Comparison of ENCODE assay signal across 24 cellular contexts in the genomic region with DNA sequence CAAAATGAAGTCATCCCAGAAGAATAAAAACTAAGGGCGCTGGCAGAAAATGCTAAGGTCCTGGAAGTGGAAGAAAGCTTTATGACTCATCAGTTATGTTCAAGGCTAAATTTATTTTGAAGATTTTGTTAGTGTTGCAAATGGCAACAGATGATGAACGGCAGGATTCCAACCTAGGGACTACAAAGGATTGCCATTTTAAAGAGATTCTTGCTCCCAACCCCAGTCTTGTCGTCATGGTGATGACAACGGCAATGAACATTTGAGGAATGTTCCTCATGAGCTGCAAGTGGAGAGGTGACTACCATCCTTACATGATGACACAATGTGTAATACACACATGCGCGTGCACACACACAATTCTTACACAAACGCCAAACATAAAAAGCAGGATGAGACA. TPM values are rescaled to one million over a fixed set of nuclear protein-coding genes. Genes with fewer than 3 reads are reported as not detected.
A peak's percentile ranks its signal among the peaks of the same experiment; 100 is the strongest.
DNase-seq lines count a peak whose midpoint lies in the region; ATAC-seq, FAIRE-seq and TF ChIP-seq lines count a peak whose summit lies in the region.
"Had no signal": no experiment of that assay in that cellular context is flagged by ENCODE, and none has a peak within 500 bp of the region (broad histone marks: within the 10 kb centered on the region; RNA-seq: fewer than 3 reads in every experiment).

No MANE protein-coding gene starts in this region.

- CTCF ChIA-PET in K562 (lab: Yijun Ruan, JAX; ENCODE audit: low intra/inter-chr PET ratio), result no interaction called here

- in situ Hi-C loops in K562 (cut with MboI), result no loop called here

- POLR2A ChIA-PET in K562 (lab: Yijun Ruan, JAX), result no interaction called here

- no peak overlapping the region for H2AFZ ChIP-seq in K562 (ENCODE audit: low read depth, low read length)
- H2AFZ ChIP-seq: PC-9 had no signal

- TF ChIP-seq EP300 in K562 (IDR thresholded peaks at IDR 0.05; ENCODE audit: low read length), result no peak

- no peak for TF ChIP-seq RAD21 in K562 (CRISPR knock-in tag; conservative IDR thresholded peaks at IDR 0.05 in 1 of 2, IDR thresholded peaks at IDR 0.05 in 1 of 2)

- no TSS peak for BruUV-seq in K562 (replicated peaks; lab: Mats Ljungman, UMichigan)

- no peaks in the 10 kb centered on the region for H3K36me3 ChIP-seq in K562 (ENCODE audit: control insufficient read depth, insufficient read depth, low read length)
- H3K36me3 ChIP-seq: cardiac muscle cell, uterus had no signal

- H3K9me3 ChIP-seq in K562 (replicated peaks; ENCODE audit: control insufficient read depth, insufficient read depth, low read depth, low read length), result no peaks in the 10 kb centered on the region
- H3K9me3 ChIP-seq: uterus had no signal

- intact Hi-C loops in K562 (cut with micrococcal nuclease), result no loop called here

- FAIRE-seq in K562 (lab: Jason Lieb, UNC), result no peak
- FAIRE-seq in H54 (lab: Jason Lieb, UNC), result no peak
- FAIRE-seq: GM12878, HTR-8/SVneo had no signal

- no peak overlapping the region for H3K9ac ChIP-seq in K562 (ENCODE audit: insufficient read depth in 1 of 2, low read depth in 2 of 2, low read length in 2 of 2)

- no peaks in the 10 kb centered on the region for H3K27me3 ChIP-seq in K562 (ENCODE audit: control insufficient read depth in 2 of 2, insufficient read depth in 2 of 2, low read length in 2 of 2)
- H3K27me3 ChIP-seq: cardiac muscle cell, uterus had no signal

- TF ChIP-seq CTCF in K562 (IDR thresholded peaks at IDR 0.05 in 2 of 3, conservative IDR thresholded peaks at IDR 0.05 in 1 of 3; ENCODE audit: insufficient read depth in 2 of 3, low read depth in 1 of 3, low read length in 3 of 3) (no peak), GM20000 (IDR thresholded peaks at IDR 0.05; ENCODE audit: extremely low read depth, missing control alignments) (no peak)

- no peak overlapping the region for H3K4me3 ChIP-seq in K562
- H3K4me3 ChIP-seq: cardiac muscle cell, GM12878, PC-9, uterus had no signal

- no peaks in the 10 kb centered on the region for H3K9me1 ChIP-seq in K562 (ENCODE audit: control insufficient read depth, insufficient read depth, low read length)

- no peaks in the 10 kb centered on the region for H3K79me2 ChIP-seq in K562 (ENCODE audit: control insufficient read depth, insufficient read depth, low read length)

- no peak for TF ChIP-seq POLR2A in K562 (conservative IDR thresholded peaks at IDR 0.05)
- no peak for TF ChIP-seq POLR2A in H54 (IDR thresholded peaks at IDR 0.05; ENCODE audit: low read depth, low read length)

- H4K20me1 ChIP-seq in K562 (replicated peaks; ENCODE audit: control insufficient read depth, insufficient read depth, low read length), result no peaks in the 10 kb centered on the region

- ATAC-seq in K562, result no peak
- ATAC-seq: GM12878; naive thymus-derived CD4-positive, alpha-beta T cell; stimulated activated naive CD8-positive, alpha-beta T cell treated with anti-CD3 and anti-CD28 coated beads, Interleukin-15, amount 100 ng/mL, for 72 hours had no signal

- no peak overlapping the region for H3K4me2 ChIP-seq in K562 (ENCODE audit: insufficient read depth, low read length)
- H3K4me2 ChIP-seq: PC-9 had no signal

- H3K27ac ChIP-seq in K562 (ENCODE audit: extremely low read depth, low read depth, low read length), result no peak overlapping the region
- H3K27ac ChIP-seq: cardiac muscle cell, PC-9, uterus had no signal

- H3K4me1 ChIP-seq in K562 (replicated peaks in 1 of 2; ENCODE audit: control insufficient read depth in 2 of 2, insufficient read depth in 2 of 2, low read length in 2 of 2), result no peaks in the 10 kb centered on the region
- H3K4me1 ChIP-seq: uterus had no signal

- DNase-seq in AG08396 (ENCODE audit: low spot score) (peak; percentile 20), H4 (ENCODE audit: low spot score) (peak; percentile 9), K562 (ENCODE audit: extremely low read depth in 1 of 4, low spot score in 3 of 4) (no peak), islet precursor cell (peak; percentile 53), GM20000 (ENCODE audit: low spot score) (no peak), foreskin melanocyte (no peak), H54 (ENCODE audit: insufficient read length, low spot score) (no peak)
- no peak for DNase-seq in activated CD4-positive, alpha-beta T cell treated with anti-CD3 and anti-CD28 coated beads for 48 hours
- DNase-seq: activated CD4-positive, alpha-beta T cell treated with anti-CD3 and anti-CD28 coated beads, Interleukin-2, amount 50 U/mL, for 1 hour; activated naive CD4-positive, alpha-beta T cell treated with anti-CD3 and anti-CD28 coated beads for 36 hours; activated T-cell treated with anti-CD3 and anti-CD28 coated beads for 4 hours; COR-L47; effector CD8-positive, alpha-beta T cell; H9; naive thymus-derived CD4-positive, alpha-beta T cell; NCI-H2081 treated with DMSO at 0.1 percent for 48 hours; PC-9; stimulated activated naive CD8-positive, alpha-beta T cell treated with anti-CD3 and anti-CD28 coated beads, Interleukin-15, amount 100 ng/mL, for 72 hours; uterus had no signal

- 62% methylated on average over 7 of the region's 7 CpGs for WGBS in K562 (ENCODE audit: insufficient coverage, low coverage, missing lambda C conversion rate)

TF ChIP-seq in K562, 482 proteins besides CTCF, POLR2A, EP300 and RAD21:
- TF ChIP-seq, protein P1, sequence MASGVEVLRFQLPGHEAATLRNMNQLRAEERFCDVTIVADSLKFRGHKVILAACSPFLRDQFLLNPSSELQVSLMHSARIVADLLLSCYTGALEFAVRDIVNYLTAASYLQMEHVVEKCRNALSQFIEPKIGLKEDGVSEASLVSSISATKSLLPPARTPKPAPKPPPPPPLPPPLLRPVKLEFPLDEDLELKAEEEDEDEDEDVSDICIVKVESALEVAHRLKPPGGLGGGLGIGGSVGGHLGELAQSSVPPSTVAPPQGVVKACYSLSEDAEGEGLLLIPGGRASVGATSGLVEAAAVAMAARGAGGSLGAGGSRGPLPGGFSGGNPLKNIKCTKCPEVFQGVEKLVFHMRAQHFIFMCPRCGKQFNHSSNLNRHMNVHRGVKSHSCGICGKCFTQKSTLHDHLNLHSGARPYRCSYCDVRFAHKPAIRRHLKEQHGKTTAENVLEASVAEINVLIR (CRISPR knock-in tag; IDR thresholded peaks at IDR 0.05), result no peak
- TF ChIP-seq, protein P2, sequence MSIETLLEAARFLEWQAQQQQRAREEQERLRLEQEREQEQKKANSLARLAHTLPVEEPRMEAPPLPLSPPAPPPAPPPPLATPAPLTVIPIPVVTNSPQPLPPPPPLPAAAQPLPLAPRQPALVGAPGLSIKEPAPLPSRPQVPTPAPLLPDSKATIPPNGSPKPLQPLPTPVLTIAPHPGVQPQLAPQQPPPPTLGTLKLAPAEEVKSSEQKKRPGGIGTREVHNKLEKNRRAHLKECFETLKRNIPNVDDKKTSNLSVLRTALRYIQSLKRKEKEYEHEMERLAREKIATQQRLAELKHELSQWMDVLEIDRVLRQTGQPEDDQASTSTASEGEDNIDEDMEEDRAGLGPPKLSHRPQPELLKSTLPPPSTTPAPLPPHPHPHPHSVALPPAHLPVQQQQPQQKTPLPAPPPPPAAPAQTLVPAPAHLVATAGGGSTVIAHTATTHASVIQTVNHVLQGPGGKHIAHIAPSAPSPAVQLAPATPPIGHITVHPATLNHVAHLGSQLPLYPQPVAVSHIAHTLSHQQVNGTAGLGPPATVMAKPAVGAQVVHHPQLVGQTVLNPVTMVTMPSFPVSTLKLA (conservative IDR thresholded peaks at IDR 0.05), result no peak
- TF ChIP-seq RFX1 (IDR thresholded peaks at IDR 0.05) (peak; percentile 16; the same call in 1 of the 2 replicates), CEBPG (CRISPR knock-in tag; IDR thresholded peaks at IDR 0.05) (no peak), CEBPG (tag; conservative IDR thresholded peaks at IDR 0.05 in 1 of 2, IDR thresholded peaks at IDR 0.05 in 1 of 2) (0 out of 4 replicates have a peak, but pooled peaks of 1 of the 2 experiments have one; percentile 15)
TF ChIP-seq in K562: peak in this region for 2.

RNA-seq across cellular contexts. Expression of a gene that starts 54.4 kb away (rescaled TPM):
- not detected in 2 replicates for total RNA-seq in H4 (2014; rRNA removed; shearing (Covaris generic))
- not detected in 2 replicates for total RNA-seq in K562 (2011; cell fraction: chromatin; rRNA removed; ENCODE audit: low replicate concordance)
- total RNA-seq in K562 (2011; cell fraction: nucleolus; rRNA removed), result not detected in 2 replicates
- total RNA-seq in K562 (2011; cell fraction: nucleoplasm; rRNA removed), result not detected in 2 replicates
- total RNA-seq in K562 (2014; rRNA removed), result not detected in 2 replicates
- not detected in 2 replicates for total RNA-seq in K562 (2014; rRNA removed; fragmentation: Illumina TruSeq; extraction: Trizol)
- not detected in 2 replicates for total RNA-seq in K562 (2015; rRNA removed; fragmentation: Illumina TruSeq; extraction: Trizol)
- not detected in 2 replicates for total RNA-seq in K562 (2021)
- not detected in 2 replicates for polyA plus RNA-seq in K562 (2011; rRNA removed)
- polyA plus RNA-seq in K562 (2011; cell fraction: cytosol; rRNA removed), result not detected in 2 replicates
- polyA plus RNA-seq in K562 (2011; cell fraction: nucleus; rRNA removed), result not detected in 2 replicates
- polyA plus RNA-seq in K562 (2012), result not detected in 2 replicates
- polyA plus RNA-seq in K562 (2014; fragmentation: Illumina TruSeq; extraction: Trizol), result not detected in 2 replicates
- not detected for polyA plus RNA-seq in K562 (2014; fragmentation: Nextera tagmentation; extraction: Ambion mirVana)
- not detected in 2 replicates for polyA plus RNA-seq in K562 (2014; rRNA removed)
- polyA minus RNA-seq in K562 (2011; rRNA and poly(A)+ RNA removed), result not detected in 2 replicates
- not detected in 2 replicates for polyA minus RNA-seq in K562 (2011; cell fraction: cytosol; rRNA and poly(A)+ RNA removed)
- not detected in 2 replicates for polyA minus RNA-seq in K562 (2011; cell fraction: nucleus; rRNA and poly(A)+ RNA removed)
- total RNA-seq: activated naive CD4-positive, alpha-beta T cell treated with anti-CD3 and anti-CD28 coated beads for 36 hours; cardiac muscle cell; GM12878; H9; lower leg skin; MCF 10A; naive thymus-derived CD4-positive, alpha-beta T cell; PC-9; uterus had no signal
- polyA plus RNA-seq: cardiac muscle cell; GM12878; naive thymus-derived CD4-positive, alpha-beta T cell had no signal

Comparison
In these comparisons a context has a peak if more than half of its experiments do, and no peak if none do; other contexts are left out.
1. DNase-seq: peak in AG08396 (single experiment), H4 (single experiment) and islet precursor cell (single experiment); none in K562 (0 of 4), activated CD4-positive, alpha-beta T cell treated with anti-CD3 and anti-CD28 coated beads for 48 hours (single experiment), GM20000 (single experiment), foreskin melanocyte (single experiment) and H54 (single experiment).